In the genomic region with DNA sequence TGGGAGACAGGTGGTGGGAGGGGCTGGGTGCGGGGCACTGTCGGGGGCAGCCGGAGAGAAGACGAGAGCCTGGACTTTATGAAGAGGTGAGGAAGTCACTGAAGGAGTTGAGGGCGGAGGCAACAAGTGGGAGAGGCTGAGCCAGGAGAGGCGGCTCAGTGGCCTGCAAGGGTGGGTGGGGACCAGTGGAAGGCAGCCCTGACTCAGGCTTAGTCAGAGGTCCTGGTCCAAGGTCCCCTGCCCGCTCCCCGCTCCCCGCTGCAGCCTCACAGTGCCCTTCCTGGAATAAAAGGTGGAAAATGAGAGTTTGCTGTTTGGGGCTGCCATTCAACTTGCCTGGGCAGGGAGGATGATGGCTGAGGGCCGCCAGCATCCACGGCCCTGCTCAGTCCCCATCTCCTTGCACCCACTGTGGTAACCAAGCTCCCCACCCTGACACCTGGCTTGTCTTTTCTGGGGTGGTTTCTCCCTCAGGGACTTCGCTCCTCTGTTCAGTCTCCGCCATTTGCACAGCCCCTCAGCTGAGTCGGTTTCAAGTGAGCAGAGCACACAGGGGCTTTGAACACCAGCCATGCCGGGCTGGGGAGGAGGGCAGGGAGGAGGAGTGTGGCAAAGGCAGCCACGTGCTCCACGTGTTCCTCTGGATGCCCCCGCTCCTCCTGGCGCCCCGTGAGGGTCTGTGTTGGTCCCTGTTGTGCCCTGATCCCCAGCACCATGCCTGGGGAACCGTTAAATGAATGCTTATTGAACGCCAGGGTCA, we compare ENCODE assay signal across 9 cellular contexts. TPM values are rescaled to one million over a fixed set of nuclear protein-coding genes. Genes with fewer than 3 reads are reported as not detected.
A peak's percentile ranks its signal among the peaks of the same experiment; 100 is the strongest.
DNase-seq lines count a peak whose midpoint lies in the region; ATAC-seq, FAIRE-seq and TF ChIP-seq lines count a peak whose summit lies in the region.
"Had no signal": no experiment of that assay in that cellular context is flagged by ENCODE, and none has a peak within 500 bp of the region (broad histone marks: within the 10 kb centered on the region; RNA-seq: fewer than 3 reads in every experiment).

No MANE protein-coding gene starts in this region.

- peak; percentile 91 for DNase-seq in GM03348 (ENCODE audit: low spot score)
- peak; percentile 47 for DNase-seq in T1000 (lab: John Stamatoyannopoulos, UW)
- DNase-seq in fibroblast of villous mesenchyme (ENCODE audit: low read depth): peak; percentile 43
- peak in 1 of 2 donors; percentile 63 for DNase-seq in psoas muscle
- DNase-seq in GM12892 (ENCODE audit: insufficient read length): no peak
- no peak for DNase-seq in activated T-cell treated with anti-CD3 and anti-CD28 coated beads, Interleukin-2, amount 50 U/mL, for 72 hours
- no peak for DNase-seq in NCI-H2227 treated with DMSO at 0.1 percent for 48 hours (lab: John Stamatoyannopoulos, UW)
- DNase-seq in effector CD8-positive, alpha-beta T cell (lab: John Stamatoyannopoulos, UW): no peak

- no peaks in the 10 kb centered on the region for H3K9me3 ChIP-seq in psoas muscle

- H3K36me3 ChIP-seq in psoas muscle (ENCODE audit: insufficient read depth in 1 of 2, low read depth in 1 of 2): no peaks in the 10 kb centered on the region

- H3K9me3 Mint-ChIP-seq in activated T-cell treated with anti-CD3 and anti-CD28 coated beads, Interleukin-2, amount 50 U/mL, for 72 hours: peaks cover 4 to 5% of the 10 kb centered on the region in 2 donors

- H3K4me3 ChIP-seq in fibroblast of villous mesenchyme (ENCODE audit: low read depth, low read length) (no peak overlapping the region), psoas muscle (no peak overlapping the region)

- peaks cover 0 to 2% (median 0%) of the 10 kb centered on the region in 3 donors for H3K27me3 ChIP-seq in psoas muscle (ENCODE audit: insufficient read depth in 3 of 3, low read length in 2 of 3)

- no peaks in the 10 kb centered on the region for H3K4me1 ChIP-seq in psoas muscle

- peaks cover 15% of the 10 kb centered on the region for H3K4me1 Mint-ChIP-seq in activated T-cell treated with anti-CD3 and anti-CD28 coated beads, Interleukin-2, amount 50 U/mL, for 72 hours (ENCODE audit: low read depth)

- TF ChIP-seq CTCF in fibroblast of villous mesenchyme (IDR thresholded peaks at IDR 0.05; ENCODE audit: insufficient read depth, low read depth, low read length): no peak
- no peak for TF ChIP-seq CTCF in psoas muscle (IDR thresholded peaks at IDR 0.05)

- ATAC-seq in psoas muscle: peak; percentile 30 to 57 (median 48)
- no peak for ATAC-seq in activated T-cell treated with anti-CD3 and anti-CD28 coated beads, Interleukin-2, amount 50 U/mL, for 72 hours (replicated peaks in 1 of 2)

- intact Hi-C loops in psoas muscle (cut with DNase I): no loop called here

- WGBS in psoas muscle, 3 donors: 67 to 77% (median 75%) methylated on average over 22 of the region's 22 CpGs

- H3K27ac ChIP-seq in psoas muscle: no peak overlapping the region

- no peak for TF ChIP-seq POLR2A in GM12892 (IDR thresholded peaks at IDR 0.05; ENCODE audit: low read depth, low read length)

- H3K4me3 Mint-ChIP-seq in activated T-cell treated with anti-CD3 and anti-CD28 coated beads, Interleukin-2, amount 50 U/mL, for 72 hours: no peak overlapping the region
- H3K4me3 Mint-ChIP-seq: activated naive CD8-positive, alpha-beta T cell had no signal

- H3K27me3 Mint-ChIP-seq in activated T-cell treated with anti-CD3 and anti-CD28 coated beads, Interleukin-2, amount 50 U/mL, for 72 hours (ENCODE audit: low read depth): peaks cover 7% of the 10 kb centered on the region
- H3K27me3 Mint-ChIP-seq: activated naive CD8-positive, alpha-beta T cell had no signal

- peaks cover 0 to 9% of the 10 kb centered on the region in 2 donors for H3K36me3 Mint-ChIP-seq in activated T-cell treated with anti-CD3 and anti-CD28 coated beads, Interleukin-2, amount 50 U/mL, for 72 hours (ENCODE audit: insufficient read depth in 2 of 2)

- H3K27ac Mint-ChIP-seq in activated T-cell treated with anti-CD3 and anti-CD28 coated beads, Interleukin-2, amount 50 U/mL, for 72 hours: no peak overlapping the region

- no peak for FAIRE-seq in GM12892 (lab: Jason Lieb, UNC)

RNA-seq across cellular contexts. Expression of a gene that starts 13.7 kb away (rescaled TPM):
- 35.1 and 66.9 TPM in 2 replicates for total RNA-seq in fibroblast of villous mesenchyme
- 10 to 100 TPM; 25.6 to 38.1 (median 33.6) TPM for total RNA-seq in psoas muscle
- polyA plus RNA-seq in psoas muscle: 10 to 100 TPM; 43.9 to 72.3 (median 62.1) TPM
- 79.0 TPM for polyA plus RNA-seq in GM12892 (2012; ENCODE audit: missing spikeins)
- 10 to 100 TPM; 52.9 to 53.1 TPM for total RNA-seq in activated T-cell treated with anti-CD3 and anti-CD28 coated beads, Interleukin-2, amount 50 U/mL, for 72 hours

RNA-seq across cellular contexts. Expression of a gene that starts 15.7 kb away (rescaled TPM):
- total RNA-seq in fibroblast of villous mesenchyme: 27.4 and 36.3 TPM in 2 replicates
- 10 to 100 TPM; 10.9 to 23.5 (median 18.0) TPM for total RNA-seq in psoas muscle
- polyA plus RNA-seq in psoas muscle: 10 to 100 TPM; 10.4 to 28.1 (median 15.3) TPM
- 7.8 TPM for polyA plus RNA-seq in GM12892 (2012; ENCODE audit: missing spikeins)
- total RNA-seq in activated T-cell treated with anti-CD3 and anti-CD28 coated beads, Interleukin-2, amount 50 U/mL, for 72 hours: 10 to 100 TPM; 20.9 to 21.1 TPM

Comparison
In these comparisons a context has a peak if more than half of its experiments do, and no peak if none do; other contexts are left out.
1. DNase-seq: peak in GM03348 (single experiment), T1000 (single experiment) and fibroblast of villous mesenchyme (single experiment); none in GM12892 (single experiment), activated T-cell treated with anti-CD3 and anti-CD28 coated beads, Interleukin-2, amount 50 U/mL, for 72 hours (0 of 2), NCI-H2227 treated with DMSO at 0.1 percent for 48 hours (single experiment) and effector CD8-positive, alpha-beta T cell (single experiment).
2. ATAC-seq: peak in psoas muscle (4 of 4); none in activated T-cell treated with anti-CD3 and anti-CD28 coated beads, Interleukin-2, amount 50 U/mL, for 72 hours (0 of 2).